ENCODE assay signal across 19 cellular contexts in genomic region chr7:36583318-36583717, GRCh38.
DNase-seq lines count a peak whose midpoint lies in the region; ATAC-seq, FAIRE-seq and TF ChIP-seq lines count a peak whose summit lies in the region.
"Had no signal": no experiment of that assay in that cellular context is flagged by ENCODE, and none has a peak within 500 bp of the region (broad histone marks: within the 10 kb centered on the region; RNA-seq: fewer than 3 reads in every experiment).

No MANE protein-coding gene starts in this region.

- TF ChIP-seq POLR2A in H54 (IDR thresholded peaks at IDR 0.05; ENCODE audit: low read depth, low read length), result no peak

- H3K27me3 Mint-ChIP-seq in activated T-helper 17 cell treated with anti-CD3 and anti-CD28 coated beads, Interleukin-2, amount 50 U/mL, for 72 hours, result peaks cover 4% of the 10 kb centered on the region
- peaks cover 0 to 18% (median 9%) of the 10 kb centered on the region in 3 donors for H3K27me3 Mint-ChIP-seq in immature natural killer cell (ENCODE audit: low read depth in 3 of 3)
- H3K27me3 Mint-ChIP-seq: T-cell had no signal

- POLR2A ChIA-PET in A673 (lab: Charles Lee; ENCODE audit: low non-redundant PET), result no interaction called here

- ATAC-seq in activated T-helper 17 cell treated with anti-CD3 and anti-CD28 coated beads, Interleukin-2, amount 50 U/mL, for 72 hours (replicated peaks), result peak; percentile 85
- ATAC-seq in right cardiac atrium, result no peak
- ATAC-seq in esophagus mucosa, result no peak

- FAIRE-seq in H54 (lab: Jason Lieb, UNC), result peak; percentile 91

- H3K36me3 ChIP-seq in A673 (ENCODE audit: insufficient read depth, low read length, poor library complexity, severe bottlenecking), result no peaks in the 10 kb centered on the region

- DNase-seq in Daoy (ENCODE audit: low read depth) (peak; percentile 72), H54 (ENCODE audit: insufficient read length, low spot score) (no peak), immature natural killer cell (no peak), GF-D8 (lab: John Stamatoyannopoulos, UW) (no peak), A673 (ENCODE audit: low spot score) (no peak), right cardiac atrium (no peak)
- DNase-seq: activated CD8-positive, alpha-beta memory T cell treated with anti-CD3 and anti-CD28 coated beads for 24 hours; activated gamma-delta T cell treated with Interleukin-2 at 50 U/mL for 16 hours; KG1; kidney glomerular epithelial cell; NCI-H1105 treated with DMSO at 0.1 percent for 48 hours; stimulated activated naive CD4-positive, alpha-beta T cell treated with Interleukin-2 at 50 U/mL for 16 hours; T-cell had no signal

- H3K27me3 ChIP-seq in A673 (replicated peaks; ENCODE audit: insufficient read depth, low read depth, low read length, poor library complexity) (peaks cover 22% of the 10 kb centered on the region), right cardiac atrium (ENCODE audit: control insufficient read depth, insufficient read depth) (no peaks in the 10 kb centered on the region)
- H3K27me3 ChIP-seq: hepatocyte had no signal

- H3K4me3 ChIP-seq in A673 (ENCODE audit: low read depth, low read length, poor library complexity, severe bottlenecking), result no peak overlapping the region
- H3K4me3 ChIP-seq in right cardiac atrium (ENCODE audit: low read length), result no peak overlapping the region
- H3K4me3 ChIP-seq: hepatocyte had no signal

- H3K4me1 ChIP-seq in A673 (ENCODE audit: insufficient read depth, low read length, poor library complexity, severe bottlenecking) (no peaks in the 10 kb centered on the region), right cardiac atrium (ENCODE audit: control insufficient read depth, insufficient read depth, low read length) (no peaks in the 10 kb centered on the region)

- no peak overlapping the region for H3K4me3 Mint-ChIP-seq in activated T-helper 17 cell treated with anti-CD3 and anti-CD28 coated beads, Interleukin-2, amount 50 U/mL, for 72 hours
- no peak overlapping the region for H3K4me3 Mint-ChIP-seq in immature natural killer cell
- H3K4me3 Mint-ChIP-seq: brain, neural crest cell, T-cell, type B pancreatic cell had no signal

- TF ChIP-seq CTCF in A673 (conservative IDR thresholded peaks at IDR 0.05; ENCODE audit: low read depth, low read length), result no peak

- intact Hi-C loops in A673 (cut with micrococcal nuclease; ENCODE audit: unreplicated experiment), result no loop called here
- intact Hi-C loops in right cardiac atrium (cut with DNase I), result no loop called here

- H3K36me3 Mint-ChIP-seq in activated T-helper 17 cell treated with anti-CD3 and anti-CD28 coated beads, Interleukin-2, amount 50 U/mL, for 72 hours (ENCODE audit: low read depth), result no peaks in the 10 kb centered on the region
- H3K36me3 Mint-ChIP-seq in immature natural killer cell, result peaks cover 35 to 61% (median 55%) of the 10 kb centered on the region in 3 donors
- H3K36me3 Mint-ChIP-seq: brain, type B pancreatic cell had no signal

- H3K9me3 Mint-ChIP-seq in activated T-helper 17 cell treated with anti-CD3 and anti-CD28 coated beads, Interleukin-2, amount 50 U/mL, for 72 hours, result no peaks in the 10 kb centered on the region
- H3K9me3 Mint-ChIP-seq in immature natural killer cell, result no peaks in the 10 kb centered on the region

- H3K27ac ChIP-seq in A673 (ENCODE audit: low read depth, low read length, poor library complexity, severe bottlenecking), result no peak overlapping the region
- H3K27ac ChIP-seq in right cardiac atrium (ENCODE audit: low read length), result no peak overlapping the region
- H3K27ac ChIP-seq: hepatocyte had no signal

- CTCF ChIA-PET in A673 (lab: Charles Lee), result no interaction called here

- peak overlapping the region; percentile 68 for H3K27ac Mint-ChIP-seq in activated T-helper 17 cell treated with anti-CD3 and anti-CD28 coated beads, Interleukin-2, amount 50 U/mL, for 72 hours
- peak overlapping the region; percentile 44 to 90 (median 74) for H3K27ac Mint-ChIP-seq in immature natural killer cell
- H3K27ac Mint-ChIP-seq: type B pancreatic cell had no signal

- WGBS in right cardiac atrium, result 58% methylated on average over 1 of the region's 1 CpG

- no peaks in the 10 kb centered on the region for H3K4me1 Mint-ChIP-seq in activated T-helper 17 cell treated with anti-CD3 and anti-CD28 coated beads, Interleukin-2, amount 50 U/mL, for 72 hours
- H3K4me1 Mint-ChIP-seq in immature natural killer cell, result peaks cover 20 to 74% of the 10 kb centered on the region in 2 donors
- H3K4me1 Mint-ChIP-seq: brain, neural crest cell had no signal

- no peaks in the 10 kb centered on the region for H3K9me3 ChIP-seq in A673 (ENCODE audit: low read depth, low read length, poor library complexity, severe bottlenecking)
- peaks cover 3% of the 10 kb centered on the region for H3K9me3 ChIP-seq in right cardiac atrium (ENCODE audit: control insufficient read depth, low read length)

- no TSS peak for BruUV-seq in A673 (replicated peaks; lab: Mats Ljungman, UMichigan)
